In genomic region chr1:181127898-181128453, GRCh38 we compare ENCODE assay signal across 12 cellular contexts. TPM values are rescaled to one million over a fixed set of nuclear protein-coding genes. Genes with fewer than 3 reads are reported as not detected.
DNase-seq lines count a peak whose midpoint lies in the region; ATAC-seq and TF ChIP-seq lines count a peak whose summit lies in the region.
"Had no signal": no experiment of that assay in that cellular context is flagged by ENCODE, and none has a peak within 500 bp of the region (broad histone marks: within the 10 kb centered on the region; RNA-seq: fewer than 3 reads in every experiment).

No MANE protein-coding gene starts in this region.

- H3K27me3 Mint-ChIP-seq in activated CD4-positive, alpha-beta memory T cell treated with anti-CD3 and anti-CD28 coated beads, Interleukin-2, amount 10 ng/mL, durations not matched to agents 7 days and 5 days = peaks cover 3% of the 10 kb centered on the region
- H3K27me3 Mint-ChIP-seq in naive B cell (no peaks in the 10 kb centered on the region), H9 (ENCODE audit: low read depth) (peaks cover 8% of the 10 kb centered on the region)

- H3K4me1 Mint-ChIP-seq in activated CD4-positive, alpha-beta memory T cell treated with anti-CD3 and anti-CD28 coated beads, Interleukin-2, amount 10 ng/mL, durations not matched to agents 7 days and 5 days = peaks cover 42% of the 10 kb centered on the region
- H3K4me1 Mint-ChIP-seq in naive B cell = peaks cover 65 to 89% (median 87%) of the 10 kb centered on the region in 3 donors
- peaks cover 49 to 50% of the 10 kb centered on the region in 2 experiments for H3K4me1 Mint-ChIP-seq in H9

- no peak overlapping the region for H4K8ac ChIP-seq in H9 (replicated peaks; ENCODE audit: insufficient read length, low read depth, low read length)

- H2BK5ac ChIP-seq in H9 (ENCODE audit: insufficient read length, low read length) = no peak overlapping the region

- no peak overlapping the region for H3K4ac ChIP-seq in H9 (ENCODE audit: low read depth, low read length)

- no peaks in the 10 kb centered on the region for H3K23me2 ChIP-seq in H9 (ENCODE audit: insufficient read length, low read depth, low read length, poor library complexity, severe bottlenecking)

- H4K5ac ChIP-seq in H9 (ENCODE audit: insufficient read length, low read depth, low read length) = no peak overlapping the region

- H3K27me3 ChIP-seq in DOHH2 (ENCODE audit: control insufficient read depth, low read length) (no peaks in the 10 kb centered on the region), H9 (ENCODE audit: insufficient read depth, low read length) (no peaks in the 10 kb centered on the region)

- H2AK5ac ChIP-seq in H9 (ENCODE audit: insufficient read length, low read length) = no peak overlapping the region

- peak; percentile 47 for DNase-seq in activated CD4-positive, alpha-beta memory T cell treated with anti-CD3 and anti-CD28 coated beads, Interleukin-2, amount 10 ng/mL, durations not matched to agents 7 days and 5 days
- DNase-seq in naive B cell = no peak
- no peak for DNase-seq in H9
- no peak for DNase-seq in AML-193 (lab: John Stamatoyannopoulos, UW)
- no peak for DNase-seq in activated effector memory CD4-positive, alpha-beta T cell treated with anti-CD3 and anti-CD28 coated beads, Interleukin-2, amount 50 U/mL, for 16 hours
- DNase-seq: activated T-cell treated with anti-CD3 and anti-CD28 coated beads for 4 hours, NCI-H226 had no signal

- no peaks in the 10 kb centered on the region for H3K9me2 ChIP-seq in DOHH2 (replicated peaks; ENCODE audit: control insufficient read depth, low read length)

- H3K4me2 ChIP-seq in DOHH2 (ENCODE audit: low read length) (peak overlapping the region; percentile 75; the same call in 1 of the 2 replicates), H9 (ENCODE audit: insufficient read depth, insufficient read length, low read length) (no peak overlapping the region)

- H2AFZ ChIP-seq in H9 (ENCODE audit: low read length) = no peak overlapping the region

- H3F3A ChIP-seq in DOHH2 (ENCODE audit: control insufficient read depth, insufficient read depth) = peaks cover 22% of the 10 kb centered on the region

- no peak overlapping the region for H3K27ac Mint-ChIP-seq in activated CD4-positive, alpha-beta memory T cell treated with anti-CD3 and anti-CD28 coated beads, Interleukin-2, amount 10 ng/mL, durations not matched to agents 7 days and 5 days
- H3K27ac Mint-ChIP-seq in naive B cell (peak overlapping the region in 4 of 6 donors; percentile 15 to 96 (median 90)), H9 (no peak overlapping the region)

- H3K9me3 ChIP-seq in DOHH2 (ENCODE audit: control insufficient read depth, insufficient read depth, low read length) (no peaks in the 10 kb centered on the region), HEK293 (ENCODE audit: control insufficient read depth, insufficient read depth, low read depth, low read length) (no peaks in the 10 kb centered on the region), H9 (ENCODE audit: control insufficient read depth, low read depth, low read length) (no peaks in the 10 kb centered on the region)

- H3K18ac ChIP-seq in H9 (ENCODE audit: insufficient read length, low read depth, low read length) = no peak overlapping the region

- no peak for ATAC-seq in naive B cell (ENCODE audit: low read depth in 2 of 2)
- ATAC-seq in GM21723 (IDR thresholded peaks at IDR 0.05; ENCODE audit: unreplicated experiment) = no peak

- no peak overlapping the region for H2BK20ac ChIP-seq in H9 (ENCODE audit: low read depth, low read length, poor library complexity, severe bottlenecking)

- WGBS in H9 (ENCODE audit: extremely low coverage, insufficient read length, low lambda C conversion rate) = no CpG with 5 or more reads among the region's 5 CpGs

- no peak overlapping the region for H2BK120ac ChIP-seq in H9 (ENCODE audit: low read depth, low read length, poor library complexity, severe bottlenecking)

- no peak overlapping the region for H4K91ac ChIP-seq in H9 (ENCODE audit: insufficient read length, low read depth, low read length)

- CTCF ChIA-PET in HEK293 (lab: Yijun Ruan, JAX) = interaction anchor here (0.6 to 2.1 kb wide), 5 partner anchors 11 to 44 kb away, joined by 3 to 11 read pairs (median 3); no protein-coding TSS in a partner anchor
- CTCF ChIA-PET in activated CD4-positive, alpha-beta memory T cell treated with anti-CD3 and anti-CD28 coated beads, Interleukin-2, amount 10 ng/mL, durations not matched to agents 7 days and 5 days (lab: Charles Lee) = interaction anchor here (0.6 to 2.5 kb wide), 3 partner anchors 8 to 45 kb away, joined by 3 to 15 read pairs (median 5); no protein-coding TSS in a partner anchor

- TF ChIP-seq CTCF in DOHH2 (IDR thresholded peaks at IDR 0.05; ENCODE audit: low read depth, low read length, poor library complexity, severe bottlenecking) (no peak), HEK293 (tag by site-specific recombination; IDR thresholded peaks at IDR 0.05) (no peak), H9 (conservative IDR thresholded peaks at IDR 0.05) (no peak)

- H3K4me3 ChIP-seq in DOHH2 (ENCODE audit: low read length) = no peak overlapping the region
- H3K4me3 ChIP-seq in HEK293 (ENCODE audit: low read depth, low read length) = no peak overlapping the region
- H3K4me3 ChIP-seq: SK-N-MC had no signal

- no peaks in the 10 kb centered on the region for H3K36me3 Mint-ChIP-seq in activated CD4-positive, alpha-beta memory T cell treated with anti-CD3 and anti-CD28 coated beads, Interleukin-2, amount 10 ng/mL, durations not matched to agents 7 days and 5 days (ENCODE audit: low read depth)
- H3K36me3 Mint-ChIP-seq in naive B cell (no peaks in the 10 kb centered on the region), H9 (ENCODE audit: insufficient read depth in 1 of 3, low read depth in 3 of 3) (no peaks in the 10 kb centered on the region; a peak in 1 of 7 replicates)

- H3K56ac ChIP-seq in H9 (ENCODE audit: insufficient read length, low read depth, low read length) = no peak overlapping the region

- no peak overlapping the region for H2BK12ac ChIP-seq in H9 (ENCODE audit: insufficient read length, low read depth, low read length)

- no peaks in the 10 kb centered on the region for H3K79me2 ChIP-seq in DOHH2 (ENCODE audit: control insufficient read depth, low read length)
- no peaks in the 10 kb centered on the region for H3K79me2 ChIP-seq in H9 (ENCODE audit: insufficient read depth, low read length)

- H3T11ph ChIP-seq in H9 (ENCODE audit: low read length) = no peak overlapping the region

- H3K14ac ChIP-seq in H9 (ENCODE audit: insufficient read depth, low read length) = no peak overlapping the region

- H3K79me1 ChIP-seq in H9 (ENCODE audit: insufficient read depth, low read depth, low read length, poor library complexity, severe bottlenecking) = no peaks in the 10 kb centered on the region

- H3K27ac ChIP-seq in DOHH2 (ENCODE audit: low read depth, low read length) (no peak overlapping the region), HEK293 (ENCODE audit: extremely low read depth, low read depth, low read length) (no peak overlapping the region), H9 (ENCODE audit: insufficient read length, low read depth, low read length) (no peak overlapping the region)
- H3K27ac ChIP-seq: SK-N-MC had no signal

- no peak overlapping the region for H3K9ac ChIP-seq in H9 (ENCODE audit: extremely low read depth, insufficient read length, low read length)

- H3K4me1 ChIP-seq in DOHH2 (ENCODE audit: control insufficient read depth, low read length) (peaks cover 70% of the 10 kb centered on the region), HEK293 (ENCODE audit: control insufficient read depth, insufficient read depth, low read length) (peaks cover 3% of the 10 kb centered on the region; the same call in 1 of the 2 replicates), H9 (ENCODE audit: insufficient read depth, low read length) (peaks cover 11% of the 10 kb centered on the region)

- H3K23ac ChIP-seq in H9 (ENCODE audit: insufficient read length, low read depth, low read length) = no peak overlapping the region

- H4K20me1 ChIP-seq in DOHH2 (ENCODE audit: control insufficient read depth, insufficient read depth, low read depth, low read length) (0 out of 2 replicates have a peak, but pooled peaks cover 4% of the 10 kb centered on the region), H9 (ENCODE audit: control insufficient read depth, insufficient read depth, insufficient read length) (no peaks in the 10 kb centered on the region)

- H3K9me3 Mint-ChIP-seq in activated CD4-positive, alpha-beta memory T cell treated with anti-CD3 and anti-CD28 coated beads, Interleukin-2, amount 10 ng/mL, durations not matched to agents 7 days and 5 days = no peaks in the 10 kb centered on the region
- H3K9me3 Mint-ChIP-seq in naive B cell = no peaks in the 10 kb centered on the region
- H3K9me3 Mint-ChIP-seq in H9 = no peaks in the 10 kb centered on the region; a peak in 1 of 5 replicates
- H3K9me3 Mint-ChIP-seq: neural crest cell had no signal

- POLR2A ChIA-PET in HEK293 (lab: Yijun Ruan, JAX) = interaction anchor here (0.8 to 4.2 kb wide), 6 partner anchors 10 to 38 kb away, joined by 3 to 39 read pairs (median 18); partner anchors contain the start of gene IER5
- POLR2A ChIA-PET in activated CD4-positive, alpha-beta memory T cell treated with anti-CD3 and anti-CD28 coated beads, Interleukin-2, amount 10 ng/mL, durations not matched to agents 7 days and 5 days (lab: Charles Lee) = interaction anchor here (0.9 to 3.3 kb wide), 7 partner anchors 9 to 39 kb away, joined by 3 to 20 read pairs (median 4); partner anchors contain the start of gene IER5

- no peak overlapping the region for H2BK15ac ChIP-seq in H9 (ENCODE audit: low read depth, low read length)

- H3K36me3 ChIP-seq in DOHH2 (ENCODE audit: control insufficient read depth, low read length) (no peaks in the 10 kb centered on the region), HEK293 (ENCODE audit: control insufficient read depth in 2 of 2, insufficient read depth in 1 of 2, low read length in 2 of 2) (no peaks in the 10 kb centered on the region)

- no peak overlapping the region for H3K4me3 Mint-ChIP-seq in activated CD4-positive, alpha-beta memory T cell treated with anti-CD3 and anti-CD28 coated beads, Interleukin-2, amount 10 ng/mL, durations not matched to agents 7 days and 5 days
- H3K4me3 Mint-ChIP-seq in naive B cell (peak overlapping the region; percentile 25 to 99 (median 86)), H9 (no peak overlapping the region)

TF ChIP-seq in HEK293, 187 proteins besides CTCF, POLR2A, EP300 and RAD21:
- no peak for TF ChIP-seq ZNF510 (tag by site-specific recombination; IDR thresholded peaks at IDR 0.05; ENCODE audit: insufficient replicate concordance)
- peak; percentile 92 for TF ChIP-seq ZNF121 (tag by site-specific recombination; IDR thresholded peaks at IDR 0.05)

RNA-seq across cellular contexts. Expression of gene IER5, which starts 39.5 kb away (rescaled TPM):
- 10 to 100 TPM; 41.6 to 43.9 TPM for total RNA-seq in activated CD4-positive, alpha-beta memory T cell treated with anti-CD3 and anti-CD28 coated beads, Interleukin-2, amount 10 ng/mL, durations not matched to agents 7 days and 5 days
- polyA plus RNA-seq in naive B cell (ENCODE audit: low read depth in 6 of 6) = 10 to 100 TPM; 17.3 to 82.6 (median 34.1) TPM
- total RNA-seq in H9 (2021) = 6.7 and 7.6 TPM in 2 replicates

Comparison
In these comparisons a context has a peak if more than half of its experiments do, and no peak if none do; other contexts are left out.
1. H3K27ac Mint-ChIP-seq: peak in naive B cell (4 of 6); none in activated CD4-positive, alpha-beta memory T cell treated with anti-CD3 and anti-CD28 coated beads, Interleukin-2, amount 10 ng/mL, durations not matched to agents 7 days and 5 days (single experiment) and H9 (0 of 3).
2. H3K4me3 Mint-ChIP-seq: peak in naive B cell (8 of 8); none in activated CD4-positive, alpha-beta memory T cell treated with anti-CD3 and anti-CD28 coated beads, Interleukin-2, amount 10 ng/mL, durations not matched to agents 7 days and 5 days (single experiment) and H9 (0 of 2).